ENCODE assay signal across 8 cellular contexts in genomic region chr6:6712258-6712978, GRCh38.
DNase-seq lines count a peak whose midpoint lies in the region; ATAC-seq and TF ChIP-seq lines count a peak whose summit lies in the region.

No MANE protein-coding gene starts in this region.

- H3K36me3 ChIP-seq in left ventricle myocardium inferior (no peaks in the 10 kb centered on the region), MG63 (no peaks in the 10 kb centered on the region)

- H3K27me3 ChIP-seq in left ventricle myocardium inferior (ENCODE audit: low read depth) (no peaks in the 10 kb centered on the region), MG63 (no peaks in the 10 kb centered on the region)

- ATAC-seq in Right ventricle myocardium inferior (peak; percentile 34), HG03565 (IDR thresholded peaks at IDR 0.05; ENCODE audit: unreplicated experiment) (no peak)

- H3K4me1 ChIP-seq in left ventricle myocardium inferior = peaks cover 40% of the 10 kb centered on the region

- intact Hi-C loops in Right ventricle myocardium inferior (cut with DNase I) = no loop called here
- intact Hi-C loops in left ventricle myocardium inferior (cut with micrococcal nuclease) = no loop called here

- no peak overlapping the region for H3K27ac ChIP-seq in left ventricle myocardium inferior (replicated peaks)
- peak overlapping the region in 20 of 21 experiments; percentile 26 to 89 (median 80) for H3K27ac ChIP-seq in skin epidermis

- TF ChIP-seq CTCF in left ventricle myocardium inferior (IDR thresholded peaks at IDR 0.05; ENCODE audit: borderline replicate concordance) = no peak
- TF ChIP-seq CTCF in fibroblast of pulmonary artery (IDR thresholded peaks at IDR 0.05; ENCODE audit: low read length, missing control alignments) = no peak

- no peak for DNase-seq in Right ventricle myocardium inferior (ENCODE audit: missing footprints)
- DNase-seq in left ventricle myocardium inferior = no peak
- DNase-seq in OCI-M1 (lab: John Stamatoyannopoulos, UW) = peak; percentile 81
- DNase-seq in fibroblast of pulmonary artery (ENCODE audit: low read depth) = peak; percentile 68
- no peak for DNase-seq in MG63
- DNase-seq in activated CD4-positive, alpha-beta T cell treated with anti-CD3 and anti-CD28 coated beads for 4 hours = no peak

- no peaks in the 10 kb centered on the region for H3K9me3 ChIP-seq in left ventricle myocardium inferior (replicated peaks)
- H3K9me3 ChIP-seq in MG63 = no peaks in the 10 kb centered on the region

- H3K4me3 ChIP-seq in left ventricle myocardium inferior (no peak overlapping the region), fibroblast of pulmonary artery (replicated peaks; ENCODE audit: low read depth, low read length) (no peak overlapping the region), skin epidermis (no peak overlapping the region), MG63 (no peak overlapping the region)

Comparison
In these comparisons a context has a peak if more than half of its experiments do, and no peak if none do; other contexts are left out.
1. DNase-seq: peak in OCI-M1 (single experiment) and fibroblast of pulmonary artery (single experiment); none in Right ventricle myocardium inferior (single experiment), left ventricle myocardium inferior (single experiment), MG63 (single experiment) and activated CD4-positive, alpha-beta T cell treated with anti-CD3 and anti-CD28 coated beads for 4 hours (0 of 2).